Comparison of ENCODE assay signal across 12 cellular contexts in genomic region chr21:34995979-34996303, GRCh38. TPM values are rescaled to one million over a fixed set of nuclear protein-coding genes. Genes with fewer than 3 reads are reported as not detected.
DNase-seq lines count a peak whose midpoint lies in the region; ATAC-seq and TF ChIP-seq lines count a peak whose summit lies in the region.
"Had no signal": no experiment of that assay in that cellular context is flagged by ENCODE, and none has a peak within 500 bp of the region (broad histone marks: within the 10 kb centered on the region; RNA-seq: fewer than 3 reads in every experiment).

No MANE protein-coding gene starts in this region.

- H4K20me1 ChIP-seq in BLaER1, result peaks cover 100% of the 10 kb centered on the region

- intact Hi-C loops in CD8-positive, alpha-beta T cell (cut with DNase I, micrococcal nuclease), result no loop called here

- peaks cover 89% of the 10 kb centered on the region for H3K36me3 ChIP-seq in BLaER1
- H3K36me3 ChIP-seq in CD8-positive, alpha-beta T cell (ENCODE audit: insufficient read depth, low read length), result no peaks in the 10 kb centered on the region
- H3K36me3 ChIP-seq: BE2C had no signal

- no peak for DNase-seq in CD8-positive, alpha-beta T cell
- DNase-seq in central memory CD8-positive, alpha-beta T cell (ENCODE audit: low spot score in 2 of 2), result no peak
- DNase-seq in omental fat pad (ENCODE audit: low spot score) (no peak), hepatic stellate cell (ENCODE audit: low spot score) (no peak), HPDE6-E6E7 (ENCODE audit: extremely low spot score) (no peak), NCI-H187 treated with DMSO at 0.1 percent for 48 hours (lab: John Stamatoyannopoulos, UW) (no peak)
- DNase-seq: activated CD4-positive, alpha-beta T cell treated with anti-CD3 and anti-CD28 coated beads for 1 hour; BE2C; DMS53; kidney glomerular epithelial cell; NCI-H1417 had no signal

- H3K27ac ChIP-seq in BLaER1, result peak overlapping the region; percentile 37
- H3K27ac ChIP-seq in CD8-positive, alpha-beta T cell (ENCODE audit: low read depth, low read length), result no peak overlapping the region

- TF ChIP-seq CTCF in CD8-positive, alpha-beta T cell (IDR thresholded peaks at IDR 0.05), result no peak
- no peak for TF ChIP-seq CTCF in omental fat pad (IDR thresholded peaks at IDR 0.05)

- peaks cover 68% of the 10 kb centered on the region for H3K4me1 Mint-ChIP-seq in CD8-positive, alpha-beta T cell (ENCODE audit: low read depth)
- peaks cover 56% of the 10 kb centered on the region for H3K4me1 Mint-ChIP-seq in central memory CD8-positive, alpha-beta T cell

- H3K27ac Mint-ChIP-seq in CD8-positive, alpha-beta T cell, result peak overlapping the region; percentile 21
- peak overlapping the region; percentile 61 for H3K27ac Mint-ChIP-seq in central memory CD8-positive, alpha-beta T cell (ENCODE audit: low read depth)

- no peaks in the 10 kb centered on the region for H3K9me3 ChIP-seq in BLaER1
- no peaks in the 10 kb centered on the region for H3K9me3 ChIP-seq in CD8-positive, alpha-beta T cell (ENCODE audit: low read length)
- H3K9me3 ChIP-seq: BE2C had no signal

- no peak overlapping the region for H3K9ac ChIP-seq in BLaER1

- no peak overlapping the region for H3K4me3 ChIP-seq in BLaER1
- H3K4me3 ChIP-seq in CD8-positive, alpha-beta T cell (ENCODE audit: low read depth, low read length), result no peak overlapping the region

- peak overlapping the region; percentile 5; the same call in 1 of the 2 replicates for H3K4me2 ChIP-seq in BLaER1

- no peak for ATAC-seq in CD8-positive, alpha-beta T cell
- no peak for ATAC-seq in central memory CD8-positive, alpha-beta T cell (replicated peaks; ENCODE audit: extremely low read depth, poor library complexity, severe bottlenecking)
- ATAC-seq in omental fat pad (ENCODE audit: low FRiP score), result peak; percentile 22

- H3K9me3 Mint-ChIP-seq in CD8-positive, alpha-beta T cell, result no peaks in the 10 kb centered on the region
- H3K9me3 Mint-ChIP-seq in central memory CD8-positive, alpha-beta T cell, result no peaks in the 10 kb centered on the region

- H3K27me3 Mint-ChIP-seq in CD8-positive, alpha-beta T cell (ENCODE audit: low read depth), result no peaks in the 10 kb centered on the region
- H3K27me3 Mint-ChIP-seq in central memory CD8-positive, alpha-beta T cell, result no peaks in the 10 kb centered on the region

- POLR2A ChIA-PET in CD8-positive, alpha-beta T cell (lab: Charles Lee), result interaction anchor here (1.0 kb wide), 1 partner anchor 22 kb away, joined by 3 read pairs; no protein-coding TSS in a partner anchor

- no peak overlapping the region for H3K4me3 Mint-ChIP-seq in CD8-positive, alpha-beta T cell
- H3K4me3 Mint-ChIP-seq in central memory CD8-positive, alpha-beta T cell, result peak overlapping the region; percentile 1

- H3K27me3 ChIP-seq in BLaER1, result no peaks in the 10 kb centered on the region
- H3K27me3 ChIP-seq in CD8-positive, alpha-beta T cell (ENCODE audit: insufficient read depth, low read length), result no peaks in the 10 kb centered on the region
- H3K27me3 ChIP-seq: BE2C had no signal

- peaks cover 99% of the 10 kb centered on the region for H3K4me1 ChIP-seq in BLaER1
- H3K4me1 ChIP-seq in CD8-positive, alpha-beta T cell (ENCODE audit: insufficient read depth, low read length), result peaks cover 39% of the 10 kb centered on the region
- H3K4me1 ChIP-seq: BE2C had no signal

- peaks cover 36% of the 10 kb centered on the region for H3K36me3 Mint-ChIP-seq in CD8-positive, alpha-beta T cell
- peaks cover 8% of the 10 kb centered on the region for H3K36me3 Mint-ChIP-seq in central memory CD8-positive, alpha-beta T cell (ENCODE audit: insufficient read depth)

- CTCF ChIA-PET in CD8-positive, alpha-beta T cell (lab: Charles Lee), result interaction anchor here (0.8 kb wide), 1 partner anchor 52 kb away, joined by 3 read pairs; no protein-coding TSS in a partner anchor

RNA-seq across cellular contexts. Expression of gene RUNX1, which starts 53.2 kb away (rescaled TPM):
- 10 to 100 TPM; 39.3 to 43.1 TPM for total RNA-seq in CD8-positive, alpha-beta T cell
- total RNA-seq in omental fat pad, result 10 to 100 TPM; 21.1 to 75.9 (median 30.2) TPM
